Comparison of ENCODE assay signal across 1 cellular context in genomic region chr13:20127563-20128458, GRCh38.
TF ChIP-seq lines count a peak whose summit lies in the region.

No MANE protein-coding gene starts in this region.

TF ChIP-seq in HepG2, 621 proteins besides CTCF, POLR2A, EP300 and RAD21 (continued from another document and continues in another):
- TF ChIP-seq ZHX1 (CRISPR knock-in tag; IDR thresholded peaks at IDR 0.05; ENCODE audit: low read depth) (0 out of 2 replicates have a peak, but pooled peaks have one; percentile 50), ZBTB40 (IDR thresholded peaks at IDR 0.05) (no peak), ZBTB40 (CRISPR knock-in tag; IDR thresholded peaks at IDR 0.05) (peak; percentile 70; the same call in 1 of the 2 replicates), ISX (CRISPR knock-in tag; conservative IDR thresholded peaks at IDR 0.05) (no peak), REL (CRISPR knock-in tag; conservative IDR thresholded peaks at IDR 0.05) (no peak), ZNF574 (CRISPR knock-in tag; IDR thresholded peaks at IDR 0.05) (peak; percentile 91), TCF7L2 (IDR thresholded peaks at IDR 0.05; ENCODE audit: low read depth, low read length) (no peak), ARID3A (IDR thresholded peaks at IDR 0.05; ENCODE audit: low read depth, low read length) (no peak), ZNF329 (CRISPR knock-in tag; IDR thresholded peaks at IDR 0.05; ENCODE audit: low read depth) (no peak; the same call in 1 of the 2 replicates), SAP130 (CRISPR knock-in tag; IDR thresholded peaks at IDR 0.05; ENCODE audit: low read depth) (peak; percentile 79), MED8 (CRISPR knock-in tag; IDR thresholded peaks at IDR 0.05; ENCODE audit: insufficient replicate concordance) (no peak), YEATS2 (CRISPR knock-in tag; IDR thresholded peaks at IDR 0.05; ENCODE audit: borderline replicate concordance) (peak; percentile 77; the same call in 1 of the 2 replicates), POLR2AphosphoS5 (IDR thresholded peaks at IDR 0.05; ENCODE audit: low read depth, low read length) (peak; percentile 49; the same call in 1 of the 2 replicates), HOXA3 (CRISPR knock-in tag; IDR thresholded peaks at IDR 0.05) (peak; percentile 81), ZKSCAN1 (IDR thresholded peaks at IDR 0.05; ENCODE audit: low read length) (no peak), ATF7 (IDR thresholded peaks at IDR 0.05) (no peak), ATF7 (CRISPR knock-in tag; IDR thresholded peaks at IDR 0.05) (no peak), CEBPG (CRISPR knock-in tag; IDR thresholded peaks at IDR 0.05) (no peak), ZMYM2 (CRISPR knock-in tag; IDR thresholded peaks at IDR 0.05) (no peak), AFF4 (CRISPR knock-in tag; IDR thresholded peaks at IDR 0.05) (no peak; the same call in 1 of the 2 replicates), ZBTB44 (CRISPR knock-in tag; IDR thresholded peaks at IDR 0.05) (no peak), KDM1A (CRISPR knock-in tag; IDR thresholded peaks at IDR 0.05) (0 out of 2 replicates have a peak, but pooled peaks have one; percentile 12), MAX (IDR thresholded peaks at IDR 0.05) (peak; percentile 66), ZNF557 (CRISPR knock-in tag; IDR thresholded peaks at IDR 0.05) (no peak), ZSCAN22 (CRISPR knock-in tag; IDR thresholded peaks at IDR 0.05) (no peak), NFIC (IDR thresholded peaks at IDR 0.05; ENCODE audit: low read length) (no peak), ZNF740 (CRISPR knock-in tag; IDR thresholded peaks at IDR 0.05) (no peak), CBX2 (IDR thresholded peaks at IDR 0.05; ENCODE audit: low read depth, low read length) (no peak), CBX2 (CRISPR knock-in tag; IDR thresholded peaks at IDR 0.05; ENCODE audit: low read depth) (no peak; the same call in 1 of the 2 replicates), CC2D1A (CRISPR knock-in tag; IDR thresholded peaks at IDR 0.05) (no peak), ZBTB37 (CRISPR knock-in tag; IDR thresholded peaks at IDR 0.05) (no peak), ZNF253 (CRISPR knock-in tag; IDR thresholded peaks at IDR 0.05; ENCODE audit: borderline replicate concordance) (no peak; the same call in 1 of the 2 replicates), SMARCC2 (IDR thresholded peaks at IDR 0.05) (no peak), ZNF34 (CRISPR knock-in tag; IDR thresholded peaks at IDR 0.05; ENCODE audit: borderline replicate concordance) (no peak), ATF1 (CRISPR knock-in tag; IDR thresholded peaks at IDR 0.05) (no peak)
